8 cellular contexts compared by ENCODE assay signal in the genomic region with DNA sequence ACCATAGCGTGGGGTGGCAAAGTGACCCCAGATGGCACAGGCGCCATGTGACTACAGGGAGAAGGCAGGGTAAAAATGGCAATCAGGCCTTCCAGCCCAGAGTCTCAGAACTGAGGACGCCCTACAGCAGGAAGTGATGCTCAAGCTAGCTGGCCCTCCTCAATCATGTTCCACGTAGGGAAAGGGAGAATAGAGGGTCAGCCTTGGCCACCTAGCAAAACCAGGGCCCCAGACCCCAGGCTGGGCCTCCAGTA. TPM values are rescaled to one million over a fixed set of nuclear protein-coding genes. Genes with fewer than 3 reads are reported as not detected.
DNase-seq lines count a peak whose midpoint lies in the region; ATAC-seq and TF ChIP-seq lines count a peak whose summit lies in the region.

No MANE protein-coding gene starts in this region.

- H3K27me3 ChIP-seq in left lung (no peaks in the 10 kb centered on the region), tibial nerve (no peaks in the 10 kb centered on the region)

- DNase-seq in activated T-cell treated with anti-CD3 and anti-CD28 coated beads, Interleukin-2, amount 50 U/mL, for 24 hours, result no peak
- DNase-seq in activated T-cell treated with anti-CD3 and anti-CD28 coated beads, Interleukin-2, amount 50 U/mL, for 1 hour, result no peak
- no peak for DNase-seq in activated naive CD8-positive, alpha-beta T cell treated with anti-CD3 and anti-CD28 coated beads, Interleukin-2, amount 50 U/mL, for 24 hours
- DNase-seq in left lung (no peak), tibial nerve (ENCODE audit: low spot score in 2 of 2) (no peak), GM19238 (ENCODE audit: insufficient read length, low spot score) (no peak), NCI-H2081 (lab: John Stamatoyannopoulos, UW) (no peak), islet precursor cell (no peak)

- H3K27ac ChIP-seq in left lung (peak overlapping the region; percentile 92 to 100), tibial nerve (peak overlapping the region; percentile 84 to 96 (median 93))

- H3K9me3 ChIP-seq in left lung, result no peaks in the 10 kb centered on the region
- no peaks in the 10 kb centered on the region for H3K9me3 ChIP-seq in tibial nerve

- H3K4me1 Mint-ChIP-seq in activated T-cell treated with anti-CD3 and anti-CD28 coated beads, Interleukin-2, amount 50 U/mL, for 24 hours (ENCODE audit: low read depth), result peaks cover 68% of the 10 kb centered on the region
- H3K4me1 Mint-ChIP-seq in activated naive CD8-positive, alpha-beta T cell treated with anti-CD3 and anti-CD28 coated beads, Interleukin-2, amount 50 U/mL, for 24 hours, result peaks cover 49% of the 10 kb centered on the region

- H3K4me1 ChIP-seq in left lung (peaks cover 11 to 88% of the 10 kb centered on the region in 2 donors), tibial nerve (peaks cover 0 to 64% (median 35%) of the 10 kb centered on the region in 4 donors)

- TF ChIP-seq EP300 in tibial nerve (IDR thresholded peaks at IDR 0.05), result no peak

- no peaks in the 10 kb centered on the region for H3K27me3 Mint-ChIP-seq in activated T-cell treated with anti-CD3 and anti-CD28 coated beads, Interleukin-2, amount 50 U/mL, for 24 hours
- no peaks in the 10 kb centered on the region for H3K27me3 Mint-ChIP-seq in activated naive CD8-positive, alpha-beta T cell treated with anti-CD3 and anti-CD28 coated beads, Interleukin-2, amount 50 U/mL, for 24 hours

- no peaks in the 10 kb centered on the region for H3K9me3 Mint-ChIP-seq in activated T-cell treated with anti-CD3 and anti-CD28 coated beads, Interleukin-2, amount 50 U/mL, for 24 hours
- no peaks in the 10 kb centered on the region for H3K9me3 Mint-ChIP-seq in activated naive CD8-positive, alpha-beta T cell treated with anti-CD3 and anti-CD28 coated beads, Interleukin-2, amount 50 U/mL, for 24 hours

- H3K36me3 Mint-ChIP-seq in activated T-cell treated with anti-CD3 and anti-CD28 coated beads, Interleukin-2, amount 50 U/mL, for 24 hours (ENCODE audit: low read depth), result peaks cover 85% of the 10 kb centered on the region
- H3K36me3 Mint-ChIP-seq in activated naive CD8-positive, alpha-beta T cell treated with anti-CD3 and anti-CD28 coated beads, Interleukin-2, amount 50 U/mL, for 24 hours (ENCODE audit: low read depth), result peaks cover 32% of the 10 kb centered on the region

- peaks cover 0 to 73% of the 10 kb centered on the region in 2 donors for H3K36me3 ChIP-seq in left lung
- peaks cover under 1 to 67% (median 33%) of the 10 kb centered on the region in 3 donors for H3K36me3 ChIP-seq in tibial nerve

- TF ChIP-seq CTCF in left lung (IDR thresholded peaks at IDR 0.05), result no peak
- TF ChIP-seq CTCF in tibial nerve (IDR thresholded peaks at IDR 0.05), result no peak

- no peak for TF ChIP-seq POLR2A in tibial nerve (IDR thresholded peaks at IDR 0.05)

- ATAC-seq in activated naive CD8-positive, alpha-beta T cell treated with anti-CD3 and anti-CD28 coated beads, Interleukin-2, amount 50 U/mL, for 24 hours, result peak; percentile 12
- ATAC-seq in left lung, result no peak

- peak overlapping the region; percentile 81 for H3K4me3 Mint-ChIP-seq in activated T-cell treated with anti-CD3 and anti-CD28 coated beads, Interleukin-2, amount 50 U/mL, for 24 hours
- H3K4me3 Mint-ChIP-seq in activated naive CD8-positive, alpha-beta T cell treated with anti-CD3 and anti-CD28 coated beads, Interleukin-2, amount 50 U/mL, for 24 hours, result peak overlapping the region; percentile 67

- intact Hi-C loops in left lung (cut with DNase I), result no loop called here

- peak overlapping the region; percentile 97 for H3K27ac Mint-ChIP-seq in activated T-cell treated with anti-CD3 and anti-CD28 coated beads, Interleukin-2, amount 50 U/mL, for 24 hours
- peak overlapping the region; percentile 93 for H3K27ac Mint-ChIP-seq in activated naive CD8-positive, alpha-beta T cell treated with anti-CD3 and anti-CD28 coated beads, Interleukin-2, amount 50 U/mL, for 24 hours

- 29 to 32% methylated on average over 4 of the region's 4 CpGs for WGBS in tibial nerve, 2 donors

- peak overlapping the region; percentile 81 to 89 for H3K4me3 ChIP-seq in left lung
- H3K4me3 ChIP-seq in tibial nerve, result peak overlapping the region; percentile 59 to 90 (median 81)

RNA-seq across cellular contexts. Expression of a gene that starts 1.0 kb away (rescaled TPM):
- total RNA-seq in left lung, result 10 to 100 TPM; 48.0 to 81.2 TPM
- 100 to 1,000 TPM in 1 of 4 donors, 10 to 100 TPM in 3; 46.8 to 158 (median 69.5) TPM for total RNA-seq in tibial nerve

RNA-seq across cellular contexts. Expression of a gene that starts 15.2 kb away (rescaled TPM):
- total RNA-seq in left lung (10 to 100 TPM; 28.7 to 44.9 TPM), tibial nerve (10 to 100 TPM; 28.5 to 51.6 (median 43.1) TPM)

RNA-seq across cellular contexts. Expression of a gene that starts 21.9 kb away (rescaled TPM):
- total RNA-seq in left lung, result 100 to 1,000 TPM in 1 of 2 donors, 10 to 100 TPM in 1; 55.2 to 118 TPM
- 100 to 1,000 TPM in 1 of 4 donors, 10 to 100 TPM in 3; 46.0 to 134 (median 65.4) TPM for total RNA-seq in tibial nerve
